Comparison of ENCODE assay signal across 17 cellular contexts in the genomic region with DNA sequence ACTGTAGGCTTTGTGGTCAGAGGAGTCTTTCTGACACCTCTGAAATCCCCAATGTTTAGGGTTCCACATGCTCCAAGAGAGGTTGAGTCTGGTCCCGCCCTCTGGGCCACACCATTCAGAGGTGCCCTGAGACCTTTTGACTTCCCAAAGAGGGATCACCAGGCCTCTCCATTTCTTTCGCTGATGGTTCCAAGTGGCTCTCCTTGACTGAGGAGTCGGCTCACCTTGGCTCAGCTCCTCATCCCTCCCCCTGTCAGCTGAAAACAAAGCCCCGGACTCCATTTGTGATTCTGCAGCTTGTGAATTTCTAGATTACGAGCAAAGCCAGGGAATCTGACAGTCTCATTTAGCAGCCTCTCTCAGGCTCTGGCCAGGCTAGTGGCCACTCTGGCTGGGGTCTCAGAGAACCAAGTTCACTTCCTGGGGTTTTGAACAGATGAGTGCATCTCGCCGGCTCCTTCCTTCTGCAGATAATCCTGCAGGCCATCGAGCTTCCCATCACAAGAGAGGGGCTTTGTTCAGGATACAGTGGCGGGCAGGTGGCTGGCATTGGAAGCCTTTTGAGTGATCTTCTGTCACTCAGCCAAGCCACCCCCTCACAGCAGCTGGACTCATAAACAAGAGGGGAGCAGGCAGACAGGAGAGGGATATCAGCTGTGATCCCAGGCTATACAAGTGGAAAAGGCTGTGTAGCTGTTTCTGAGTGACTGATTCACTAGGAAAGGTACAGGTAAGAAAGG.
DNase-seq lines count a peak whose midpoint lies in the region; ATAC-seq and TF ChIP-seq lines count a peak whose summit lies in the region.
"Had no signal": no experiment of that assay in that cellular context is flagged by ENCODE, and none has a peak within 500 bp of the region (broad histone marks: within the 10 kb centered on the region; RNA-seq: fewer than 3 reads in every experiment).

No MANE protein-coding gene starts in this region.

- no peak overlapping the region for H3K4me2 ChIP-seq in neural progenitor cell
- no peak overlapping the region for H3K4me2 ChIP-seq in PC-3 (ENCODE audit: low read length)
- H3K4me2 ChIP-seq: PC-9 had no signal

- DNase-seq in DMS79 treated with DMSO at 0.1 percent for 48 hours (lab: John Stamatoyannopoulos, UW) = peak; percentile 99
- peak; percentile 69 for DNase-seq in NCI-H2029 (lab: John Stamatoyannopoulos, UW)
- peak; percentile 29 for DNase-seq in RWPE2 (ENCODE audit: low spot score)
- no peak for DNase-seq in neural progenitor cell (ENCODE audit: low spot score)
- no peak for DNase-seq in SIG-M5 (lab: John Stamatoyannopoulos, UW)
- DNase-seq in PC-3 = no peak
- no peak for DNase-seq in stimulated activated naive CD8-positive, alpha-beta T cell treated with anti-CD3 and anti-CD28 coated beads, Interleukin-15, Interleukin-2, amounts not matched to agents 100 U/mL and 50 U/mL, for 24 hours
- DNase-seq: activated CD4-positive, alpha-beta T cell treated with anti-CD3 and anti-CD28 coated beads, Interleukin-2, amount 50 U/mL, for 4 hours; activated naive CD8-positive, alpha-beta T cell treated with anti-CD3 and anti-CD28 coated beads, Interleukin-2, amount 10 ng/mL, durations not matched to agents 7 days and 5 days; activated T-cell treated with anti-CD3 and anti-CD28 coated beads, Interleukin-2, amount 50 U/mL, for 48 hours; effector CD4-positive, alpha-beta T cell; heart left ventricle; natural killer cell; PC-9; retina had no signal

- TF ChIP-seq CTCF in RWPE2 (IDR thresholded peaks at IDR 0.05; ENCODE audit: poor library complexity, severe bottlenecking) (no peak), neural progenitor cell (IDR thresholded peaks at IDR 0.05) (no peak), PC-3 (conservative IDR thresholded peaks at IDR 0.05; ENCODE audit: low read depth, low read length) (no peak)

- H2AFZ ChIP-seq in neural progenitor cell (replicated peaks) = no peak overlapping the region
- no peak overlapping the region for H2AFZ ChIP-seq in PC-3 (ENCODE audit: low read length)
- H2AFZ ChIP-seq: PC-9 had no signal

- CTCF ChIA-PET in PC-3 (lab: Charles Lee) = no interaction called here

- no peak overlapping the region for H3K9ac ChIP-seq in neural progenitor cell
- no peak overlapping the region for H3K9ac ChIP-seq in PC-3 (ENCODE audit: low read length)

- no peaks in the 10 kb centered on the region for H3K79me2 ChIP-seq in neural progenitor cell (ENCODE audit: low read depth)
- no peaks in the 10 kb centered on the region for H3K79me2 ChIP-seq in PC-3 (ENCODE audit: low read length)

- peaks cover 26% of the 10 kb centered on the region for H3K4me1 Mint-ChIP-seq in neural progenitor cell
- H3K4me1 Mint-ChIP-seq: activated naive CD8-positive, alpha-beta T cell treated with anti-CD3 and anti-CD28 coated beads, Interleukin-2, amount 10 ng/mL, durations not matched to agents 7 days and 5 days; natural killer cell had no signal

- intact Hi-C loops in PC-3 (cut with micrococcal nuclease) = no loop called here

- ATAC-seq in RWPE2 (ENCODE audit: low read depth) (no peak), PC-3 (no peak)
- no peak for ATAC-seq in stimulated activated naive CD8-positive, alpha-beta T cell treated with anti-CD3 and anti-CD28 coated beads, Interleukin-15, Interleukin-2, amounts not matched to agents 100 U/mL and 50 U/mL, for 24 hours
- ATAC-seq: HepG2, natural killer cell had no signal

- no TSS peak for BruUV-seq in PC-3 (replicated peaks; lab: Mats Ljungman, UMichigan)

- peak overlapping the region; percentile 83 for H3K27ac Mint-ChIP-seq in neural progenitor cell
- H3K27ac Mint-ChIP-seq: activated naive CD8-positive, alpha-beta T cell treated with anti-CD3 and anti-CD28 coated beads, Interleukin-2, amount 10 ng/mL, durations not matched to agents 7 days and 5 days; natural killer cell had no signal

- no peaks in the 10 kb centered on the region for H4K20me1 ChIP-seq in neural progenitor cell (ENCODE audit: low read depth)
- no peaks in the 10 kb centered on the region for H4K20me1 ChIP-seq in PC-3 (ENCODE audit: low read length)

- H3K27me3 Mint-ChIP-seq in neural progenitor cell (ENCODE audit: insufficient read depth, low read depth) = peaks cover 3% of the 10 kb centered on the region
- H3K27me3 Mint-ChIP-seq: activated naive CD8-positive, alpha-beta T cell treated with anti-CD3 and anti-CD28 coated beads, Interleukin-2, amount 10 ng/mL, durations not matched to agents 7 days and 5 days had no signal

- H3K4me3 ChIP-seq in RWPE2 (ENCODE audit: severe bottlenecking) (no peak overlapping the region), neural progenitor cell (no peak overlapping the region), PC-3 (ENCODE audit: low read length) (no peak overlapping the region)
- H3K4me3 ChIP-seq: breast epithelium, heart left ventricle, PC-9 had no signal

- H3K4me1 ChIP-seq in RWPE2 (ENCODE audit: insufficient read depth, poor library complexity, severe bottlenecking) (no peaks in the 10 kb centered on the region), neural progenitor cell (peaks cover 45% of the 10 kb centered on the region), PC-3 (ENCODE audit: insufficient read depth, low read length) (no peaks in the 10 kb centered on the region)
- H3K4me1 ChIP-seq: breast epithelium had no signal

- peaks cover 22% of the 10 kb centered on the region for H3F3A ChIP-seq in neural progenitor cell (ENCODE audit: low read depth)
- no peaks in the 10 kb centered on the region for H3F3A ChIP-seq in PC-3 (ENCODE audit: low read length, unreplicated experiment)

- no peaks in the 10 kb centered on the region for H3K36me3 Mint-ChIP-seq in neural progenitor cell
- H3K36me3 Mint-ChIP-seq: activated naive CD8-positive, alpha-beta T cell treated with anti-CD3 and anti-CD28 coated beads, Interleukin-2, amount 10 ng/mL, durations not matched to agents 7 days and 5 days; natural killer cell had no signal

- no peak overlapping the region for H3K27ac ChIP-seq in RWPE2 (ENCODE audit: poor library complexity, severe bottlenecking)
- no peak overlapping the region for H3K27ac ChIP-seq in neural progenitor cell
- no peak overlapping the region for H3K27ac ChIP-seq in PC-3 (ENCODE audit: low read length)
- H3K27ac ChIP-seq: breast epithelium, heart left ventricle, PC-9 had no signal

- H3K27me3 ChIP-seq in RWPE2 (ENCODE audit: insufficient read depth, poor library complexity, severe bottlenecking) (no peaks in the 10 kb centered on the region), neural progenitor cell (no peaks in the 10 kb centered on the region), PC-3 (ENCODE audit: low read length) (peaks cover 94% of the 10 kb centered on the region)
- H3K27me3 ChIP-seq: breast epithelium had no signal

- H3K9me3 ChIP-seq in RWPE2 (ENCODE audit: severe bottlenecking) (no peaks in the 10 kb centered on the region), neural progenitor cell (ENCODE audit: low read depth) (peaks cover 5% of the 10 kb centered on the region), PC-3 (ENCODE audit: low read length) (no peaks in the 10 kb centered on the region)

- H3K9me2 ChIP-seq in PC-3 (replicated peaks; ENCODE audit: low read length) = no peaks in the 10 kb centered on the region

- POLR2A ChIA-PET in PC-3 (lab: Charles Lee; ENCODE audit: unreplicated experiment) = no interaction called here

- no peaks in the 10 kb centered on the region for H3K36me3 ChIP-seq in RWPE2 (ENCODE audit: low read depth)
- H3K36me3 ChIP-seq in neural progenitor cell = no peaks in the 10 kb centered on the region
- no peaks in the 10 kb centered on the region for H3K36me3 ChIP-seq in PC-3 (ENCODE audit: low read depth, low read length)
- H3K36me3 ChIP-seq: breast epithelium, heart left ventricle had no signal

- H3K4me3 Mint-ChIP-seq in neural progenitor cell = no peak overlapping the region
- H3K4me3 Mint-ChIP-seq: activated naive CD8-positive, alpha-beta T cell treated with anti-CD3 and anti-CD28 coated beads, Interleukin-2, amount 10 ng/mL, durations not matched to agents 7 days and 5 days; natural killer cell had no signal

- H3K9me3 Mint-ChIP-seq in neural progenitor cell = peaks cover 6% of the 10 kb centered on the region
- H3K9me3 Mint-ChIP-seq: activated naive CD8-positive, alpha-beta T cell treated with anti-CD3 and anti-CD28 coated beads, Interleukin-2, amount 10 ng/mL, durations not matched to agents 7 days and 5 days; natural killer cell had no signal

Comparison
In these comparisons a context has a peak if more than half of its experiments do, and no peak if none do; other contexts are left out.
1. DNase-seq: peak in DMS79 treated with DMSO at 0.1 percent for 48 hours (single experiment), NCI-H2029 (single experiment) and RWPE2 (single experiment); none in neural progenitor cell (single experiment), SIG-M5 (single experiment), PC-3 (single experiment) and stimulated activated naive CD8-positive, alpha-beta T cell treated with anti-CD3 and anti-CD28 coated beads, Interleukin-15, Interleukin-2, amounts not matched to agents 100 U/mL and 50 U/mL, for 24 hours (single experiment).